In the genomic region with DNA sequence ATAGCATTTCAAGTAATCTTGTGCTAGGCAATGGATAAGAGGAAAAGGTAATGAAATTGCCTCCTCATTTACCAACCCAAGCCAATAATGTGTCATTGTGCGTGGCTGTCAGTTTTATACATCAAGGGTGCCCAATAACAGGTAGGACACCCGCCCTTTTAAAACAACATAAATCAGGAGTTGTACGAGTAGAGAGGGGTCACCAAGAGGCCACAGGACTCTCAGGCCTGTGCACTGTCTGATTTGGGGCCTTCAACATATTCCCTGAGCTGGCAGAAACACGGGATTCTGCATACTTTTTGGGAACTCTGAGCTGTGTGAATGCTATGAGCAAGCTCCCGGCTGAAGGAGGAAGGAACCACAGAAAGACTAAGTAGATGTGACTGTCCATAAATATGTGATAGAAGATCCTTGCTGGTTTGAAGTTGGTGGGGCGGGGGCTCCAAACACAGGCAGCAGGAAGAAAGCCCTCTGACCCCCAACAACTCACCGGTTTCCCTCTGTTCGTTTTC, we compare ENCODE assay signal across 1 cellular context.
TF ChIP-seq lines count a peak whose summit lies in the region.

No MANE protein-coding gene starts in this region.

TF ChIP-seq in HEK293, 187 proteins besides CTCF, POLR2A, EP300 and RAD21 (continued from another document):
- TF ChIP-seq ZNF776 (tag by site-specific recombination; IDR thresholded peaks at IDR 0.05; ENCODE audit: borderline replicate concordance) (no peak), SCRT2 (tag by site-specific recombination; IDR thresholded peaks at IDR 0.05) (no peak), ZBTB7A (tag by site-specific recombination; IDR thresholded peaks at IDR 0.05; ENCODE audit: low read depth) (no peak), ZNF501 (tag by site-specific recombination; IDR thresholded peaks at IDR 0.05) (no peak)
- TF ChIP-seq, protein P1, sequence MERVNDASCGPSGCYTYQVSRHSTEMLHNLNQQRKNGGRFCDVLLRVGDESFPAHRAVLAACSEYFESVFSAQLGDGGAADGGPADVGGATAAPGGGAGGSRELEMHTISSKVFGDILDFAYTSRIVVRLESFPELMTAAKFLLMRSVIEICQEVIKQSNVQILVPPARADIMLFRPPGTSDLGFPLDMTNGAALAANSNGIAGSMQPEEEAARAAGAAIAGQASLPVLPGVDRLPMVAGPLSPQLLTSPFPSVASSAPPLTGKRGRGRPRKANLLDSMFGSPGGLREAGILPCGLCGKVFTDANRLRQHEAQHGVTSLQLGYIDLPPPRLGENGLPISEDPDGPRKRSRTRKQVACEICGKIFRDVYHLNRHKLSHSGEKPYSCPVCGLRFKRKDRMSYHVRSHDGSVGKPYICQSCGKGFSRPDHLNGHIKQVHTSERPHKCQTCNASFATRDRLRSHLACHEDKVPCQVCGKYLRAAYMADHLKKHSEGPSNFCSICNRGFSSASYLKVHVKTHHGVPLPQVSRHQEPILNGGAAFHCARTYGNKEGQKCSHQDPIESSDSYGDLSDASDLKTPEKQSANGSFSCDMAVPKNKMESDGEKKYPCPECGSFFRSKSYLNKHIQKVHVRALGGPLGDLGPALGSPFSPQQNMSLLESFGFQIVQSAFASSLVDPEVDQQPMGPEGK (tag by site-specific recombination; IDR thresholded peaks at IDR 0.05), result no peak
